15 cellular contexts compared by ENCODE assay signal in the genomic region with DNA sequence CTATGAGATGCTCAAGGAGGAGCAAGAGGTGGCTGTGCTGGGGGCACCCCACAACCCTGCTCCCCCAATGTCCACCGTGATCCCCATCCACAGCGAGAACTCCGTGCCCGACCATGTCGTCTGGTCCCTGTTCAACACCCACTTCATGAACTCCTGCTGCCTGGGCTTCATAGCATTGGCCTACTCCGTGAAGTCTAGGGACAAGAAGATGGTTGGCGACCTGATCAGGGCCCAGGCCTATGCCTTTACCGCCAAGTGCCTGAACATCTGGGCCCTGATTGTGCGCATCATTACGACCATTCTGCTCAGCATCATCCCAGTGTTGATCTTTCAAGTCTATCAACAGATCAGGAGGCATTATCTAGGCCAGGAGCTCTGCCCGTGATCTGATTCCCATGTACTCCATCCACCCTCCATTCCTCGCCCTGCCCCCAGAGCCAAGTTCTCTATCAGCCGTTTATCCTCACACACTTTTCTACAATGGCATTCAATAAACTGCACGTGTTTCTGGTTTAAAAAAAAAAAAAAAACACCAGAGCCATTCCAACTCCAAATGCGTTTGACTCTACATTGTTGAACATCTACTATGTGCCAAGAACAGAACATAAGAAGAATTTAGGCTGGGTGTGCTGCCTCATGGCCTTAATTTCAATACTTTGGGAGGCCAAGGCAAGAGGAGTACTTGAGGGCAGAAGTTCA. TPM values are rescaled to one million over a fixed set of nuclear protein-coding genes. Genes with fewer than 3 reads are reported as not detected.
DNase-seq lines count a peak whose midpoint lies in the region; ATAC-seq and TF ChIP-seq lines count a peak whose summit lies in the region.
"Had no signal": no experiment of that assay in that cellular context is flagged by ENCODE, and none has a peak within 500 bp of the region (broad histone marks: within the 10 kb centered on the region; RNA-seq: fewer than 3 reads in every experiment).

No MANE protein-coding gene starts in this region.

- H2BK5ac ChIP-seq in H9 (ENCODE audit: insufficient read length, low read length): no peak overlapping the region

- CTCF ChIA-PET in activated CD8-positive, alpha-beta T cell treated with anti-CD3 and anti-CD28 coated beads, Interleukin-2, amount 10 ng/mL, durations not matched to agents 7 days and 5 days (lab: Charles Lee): no interaction called here

- TF ChIP-seq POLR2A in Peyer's patch (IDR thresholded peaks at IDR 0.05): no peak

- H4K5ac ChIP-seq in H9 (ENCODE audit: insufficient read length, low read depth, low read length): no peak overlapping the region

- H4K20me1 ChIP-seq in H9 (ENCODE audit: control insufficient read depth, insufficient read depth, insufficient read length) (no peaks in the 10 kb centered on the region), neural progenitor cell (ENCODE audit: low read depth) (peaks cover 34% of the 10 kb centered on the region)

- no peak overlapping the region for H2BK15ac ChIP-seq in H9 (ENCODE audit: low read depth, low read length)

- H4K8ac ChIP-seq in H9 (replicated peaks; ENCODE audit: insufficient read length, low read depth, low read length): no peak overlapping the region

- H3K9me3 Mint-ChIP-seq in CD14-positive monocyte (no peaks in the 10 kb centered on the region), H9 (no peaks in the 10 kb centered on the region), chondrocyte (ENCODE audit: low read depth) (no peaks in the 10 kb centered on the region), neural progenitor cell (peaks cover 4% of the 10 kb centered on the region)
- H3K9me3 Mint-ChIP-seq in activated CD8-positive, alpha-beta T cell treated with anti-CD3 and anti-CD28 coated beads, Interleukin-2, amount 10 ng/mL, durations not matched to agents 7 days and 5 days (ENCODE audit: insufficient read depth): no peaks in the 10 kb centered on the region

- H3K4me2 ChIP-seq in H9 (ENCODE audit: insufficient read depth, insufficient read length, low read length) (no peak overlapping the region), neural progenitor cell (no peak overlapping the region)

- H4K91ac ChIP-seq in H9 (ENCODE audit: insufficient read length, low read depth, low read length): no peak overlapping the region

- no peak overlapping the region for H3K4me3 Mint-ChIP-seq in CD14-positive monocyte
- H3K4me3 Mint-ChIP-seq in H9: no peak overlapping the region; a peak in 1 of 5 replicates
- H3K4me3 Mint-ChIP-seq in chondrocyte (ENCODE audit: unreplicated experiment): no peak overlapping the region
- no peak overlapping the region for H3K4me3 Mint-ChIP-seq in neural progenitor cell
- H3K4me3 Mint-ChIP-seq in activated CD8-positive, alpha-beta T cell treated with anti-CD3 and anti-CD28 coated beads, Interleukin-2, amount 10 ng/mL, durations not matched to agents 7 days and 5 days: no peak overlapping the region

- no peak overlapping the region for H3K56ac ChIP-seq in H9 (ENCODE audit: insufficient read length, low read depth, low read length)

- no peak for TF ChIP-seq CTCF in CD14-positive monocyte (IDR thresholded peaks at IDR 0.05)
- TF ChIP-seq CTCF in H9 (conservative IDR thresholded peaks at IDR 0.05): no peak
- TF ChIP-seq CTCF in chondrocyte (IDR thresholded peaks at IDR 0.05): no peak
- TF ChIP-seq CTCF in neural progenitor cell (IDR thresholded peaks at IDR 0.05): no peak
- TF ChIP-seq CTCF in Peyer's patch (IDR thresholded peaks at IDR 0.05): no peak

- no peak overlapping the region for H3K14ac ChIP-seq in H9 (ENCODE audit: insufficient read depth, low read length)

- H3K4me3 ChIP-seq in neural progenitor cell: no peak overlapping the region
- H3K4me3 ChIP-seq in Peyer's patch: no peak overlapping the region

- H3K9me3 ChIP-seq in H9 (ENCODE audit: control insufficient read depth, low read depth, low read length): no peaks in the 10 kb centered on the region
- H3K9me3 ChIP-seq in neural progenitor cell (ENCODE audit: low read depth): no peaks in the 10 kb centered on the region
- no peaks in the 10 kb centered on the region for H3K9me3 ChIP-seq in Peyer's patch
- H3K9me3 ChIP-seq: BE2C had no signal

- H3K4me1 ChIP-seq in H9 (ENCODE audit: insufficient read depth, low read length) (no peaks in the 10 kb centered on the region), neural progenitor cell (no peaks in the 10 kb centered on the region), Peyer's patch (peaks cover 0 to 10% (median 0%) of the 10 kb centered on the region in 4 donors)

- H3K4ac ChIP-seq in H9 (ENCODE audit: low read depth, low read length): no peak overlapping the region

- peaks cover 0 to 4% (median 0%) of the 10 kb centered on the region in 3 donors for H3K27me3 Mint-ChIP-seq in CD14-positive monocyte (ENCODE audit: low read depth in 3 of 3)
- H3K27me3 Mint-ChIP-seq in H9 (ENCODE audit: low read depth): no peaks in the 10 kb centered on the region
- no peaks in the 10 kb centered on the region for H3K27me3 Mint-ChIP-seq in chondrocyte (ENCODE audit: low read depth)
- no peaks in the 10 kb centered on the region for H3K27me3 Mint-ChIP-seq in neural progenitor cell (ENCODE audit: insufficient read depth, low read depth)
- H3K27me3 Mint-ChIP-seq in activated CD8-positive, alpha-beta T cell treated with anti-CD3 and anti-CD28 coated beads, Interleukin-2, amount 10 ng/mL, durations not matched to agents 7 days and 5 days (ENCODE audit: low read depth): no peaks in the 10 kb centered on the region

- H3K9ac ChIP-seq in H9 (ENCODE audit: extremely low read depth, insufficient read length, low read length): no peak overlapping the region
- H3K9ac ChIP-seq in neural progenitor cell: no peak overlapping the region

- no peak overlapping the region for H2BK120ac ChIP-seq in H9 (ENCODE audit: low read depth, low read length, poor library complexity, severe bottlenecking)

- H2BK20ac ChIP-seq in H9 (ENCODE audit: low read depth, low read length, poor library complexity, severe bottlenecking): no peak overlapping the region

- no peaks in the 10 kb centered on the region for H3K23me2 ChIP-seq in H9 (ENCODE audit: insufficient read length, low read depth, low read length, poor library complexity, severe bottlenecking)

- no peak overlapping the region for H2AK5ac ChIP-seq in H9 (ENCODE audit: insufficient read length, low read length)

- H3K27me3 ChIP-seq in H9 (ENCODE audit: insufficient read depth, low read length) (no peaks in the 10 kb centered on the region), neural progenitor cell (no peaks in the 10 kb centered on the region), Peyer's patch (no peaks in the 10 kb centered on the region)
- H3K27me3 ChIP-seq: BE2C had no signal

- H3K36me3 Mint-ChIP-seq in CD14-positive monocyte: peaks cover 11 to 20% of the 10 kb centered on the region in 2 donors
- peaks cover 6 to 18% (median 6%) of the 10 kb centered on the region in 3 experiments; a peak in 6 of 7 replicates for H3K36me3 Mint-ChIP-seq in H9 (ENCODE audit: insufficient read depth in 1 of 3, low read depth in 3 of 3)
- H3K36me3 Mint-ChIP-seq in chondrocyte (ENCODE audit: low read depth): no peaks in the 10 kb centered on the region
- peaks cover 16% of the 10 kb centered on the region for H3K36me3 Mint-ChIP-seq in neural progenitor cell
- no peaks in the 10 kb centered on the region for H3K36me3 Mint-ChIP-seq in activated CD8-positive, alpha-beta T cell treated with anti-CD3 and anti-CD28 coated beads, Interleukin-2, amount 10 ng/mL, durations not matched to agents 7 days and 5 days (ENCODE audit: low read depth)

- DNase-seq in CD14-positive monocyte (ENCODE audit: low spot score): no peak
- DNase-seq in H9: no peak
- peak; percentile 57 for DNase-seq in chondrocyte (ENCODE audit: low spot score)
- no peak for DNase-seq in neural progenitor cell (ENCODE audit: low spot score)
- DNase-seq in activated CD8-positive, alpha-beta T cell treated with anti-CD3 and anti-CD28 coated beads, Interleukin-2, amount 10 ng/mL, durations not matched to agents 7 days and 5 days: no peak
- no peak for DNase-seq in Peyer's patch
- DNase-seq in NCI-H526 (lab: John Stamatoyannopoulos, UW): no peak
- DNase-seq: BE2C, DMS153, EL, NCI-H1436 treated with DMSO at 0.1 percent for 48 hours, NCI-H2081, NCI-H510A treated with DMSO at 0.1 percent for 48 hours, RPMI8226 had no signal

- H3K79me2 ChIP-seq in H9 (ENCODE audit: insufficient read depth, low read length): peaks cover 26% of the 10 kb centered on the region; the same call in 1 of the 2 replicates
- H3K79me2 ChIP-seq in neural progenitor cell (ENCODE audit: low read depth): peaks cover 96% of the 10 kb centered on the region

- POLR2A ChIA-PET in activated CD8-positive, alpha-beta T cell treated with anti-CD3 and anti-CD28 coated beads, Interleukin-2, amount 10 ng/mL, durations not matched to agents 7 days and 5 days (lab: Charles Lee): no interaction called here

- ATAC-seq in HG03432 (IDR thresholded peaks at IDR 0.05; ENCODE audit: unreplicated experiment): no peak
- ATAC-seq in activated CD8-positive, alpha-beta T cell treated with anti-CD3 and anti-CD28 coated beads, Interleukin-2, amount 10 ng/mL, durations not matched to agents 7 days and 5 days: no peak

- no CpG with 5 or more reads among the region's 15 CpGs for WGBS in H9 (ENCODE audit: extremely low coverage, insufficient read length, low lambda C conversion rate)

- intact Hi-C loops in CD14-positive monocyte (cut with micrococcal nuclease): no loop called here

- H2BK12ac ChIP-seq in H9 (ENCODE audit: insufficient read length, low read depth, low read length): no peak overlapping the region

- H2AFZ ChIP-seq in H9 (ENCODE audit: low read length) (no peak overlapping the region), neural progenitor cell (replicated peaks) (no peak overlapping the region)

- H3K36me3 ChIP-seq in neural progenitor cell (no peaks in the 10 kb centered on the region), Peyer's patch (no peaks in the 10 kb centered on the region)

- peaks cover 5% of the 10 kb centered on the region for H3K79me1 ChIP-seq in H9 (ENCODE audit: insufficient read depth, low read depth, low read length, poor library complexity, severe bottlenecking)

- H3K18ac ChIP-seq in H9 (ENCODE audit: insufficient read length, low read depth, low read length): no peak overlapping the region

- H3K27ac Mint-ChIP-seq in CD14-positive monocyte (peak overlapping the region in 4 of 7 donors; percentile 31 to 67 (median 44)), H9 (peak overlapping the region in 2 of 3 experiments; percentile 56 to 90; a peak in 6 of 7 replicates), chondrocyte (ENCODE audit: unreplicated experiment) (peak overlapping the region; percentile 19), neural progenitor cell (peak overlapping the region; percentile 85)
- no peak overlapping the region for H3K27ac Mint-ChIP-seq in activated CD8-positive, alpha-beta T cell treated with anti-CD3 and anti-CD28 coated beads, Interleukin-2, amount 10 ng/mL, durations not matched to agents 7 days and 5 days

- H3T11ph ChIP-seq in H9 (ENCODE audit: low read length): no peak overlapping the region

- H3F3A ChIP-seq in neural progenitor cell (ENCODE audit: low read depth): no peaks in the 10 kb centered on the region

- H3K4me1 Mint-ChIP-seq in CD14-positive monocyte (peaks cover 16% of the 10 kb centered on the region), H9 (peaks cover 0 to 3% of the 10 kb centered on the region in 2 experiments; a peak in 1 of 4 replicates), chondrocyte (ENCODE audit: low read depth) (peaks cover 23% of the 10 kb centered on the region), neural progenitor cell (no peaks in the 10 kb centered on the region)
- H3K4me1 Mint-ChIP-seq in activated CD8-positive, alpha-beta T cell treated with anti-CD3 and anti-CD28 coated beads, Interleukin-2, amount 10 ng/mL, durations not matched to agents 7 days and 5 days (ENCODE audit: low read depth): peaks cover 13% of the 10 kb centered on the region

- H3K23ac ChIP-seq in H9 (ENCODE audit: insufficient read length, low read depth, low read length): no peak overlapping the region

- H3K27ac ChIP-seq in H9 (ENCODE audit: insufficient read length, low read depth, low read length) (no peak overlapping the region), neural progenitor cell (no peak overlapping the region), Peyer's patch (no peak overlapping the region)

RNA-seq across cellular contexts. Expression of gene ATXN2, which starts 17.5 kb away (rescaled TPM):
- polyA plus RNA-seq in CD14-positive monocyte: 10 to 100 TPM in 1 of 2 donors, 1 to 10 TPM in 1; 4.3 to 11.9 TPM
- 70.5 and 72.9 TPM in 2 replicates for total RNA-seq in H9 (2021)
- total RNA-seq in chondrocyte: 63.7 to 66.8 TPM (median 66.1 TPM) in 3 replicates
- 24.0 and 34.2 TPM in 2 replicates for total RNA-seq in neural progenitor cell (ENCODE audit: low replicate concordance)
- 10 to 100 TPM; 36.8 to 37.8 TPM for total RNA-seq in activated CD8-positive, alpha-beta T cell treated with anti-CD3 and anti-CD28 coated beads, Interleukin-2, amount 10 ng/mL, durations not matched to agents 7 days and 5 days
- total RNA-seq in Peyer's patch: 100 to 1,000 TPM in 1 of 4 donors, 10 to 100 TPM in 3; 35.9 to 111 (median 90.8) TPM
